In the genomic region with DNA sequence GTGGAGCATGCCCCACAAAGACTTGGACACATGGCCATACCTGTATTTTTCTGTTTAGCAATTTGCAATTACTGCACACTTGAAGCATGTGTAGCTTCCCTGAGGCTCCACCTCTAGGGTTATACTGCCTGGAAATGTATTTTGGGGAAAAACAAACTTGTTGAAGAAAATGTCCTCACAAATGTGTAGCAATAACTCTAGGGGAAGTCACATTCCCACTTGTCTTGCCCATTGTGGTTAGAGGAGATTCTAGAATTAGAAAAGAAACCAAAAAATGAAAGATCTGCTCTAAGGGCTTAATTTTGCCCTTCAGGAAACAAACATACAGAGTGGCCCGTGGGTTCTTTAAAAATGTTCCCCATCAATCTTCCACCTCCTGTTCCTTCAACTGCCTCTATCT, we compare ENCODE assay signal across 8 cellular contexts.
DNase-seq lines count a peak whose midpoint lies in the region; ATAC-seq, FAIRE-seq and TF ChIP-seq lines count a peak whose summit lies in the region.
"Not testable (repeated sequence)": the region's sequence is repeated elsewhere in the genome, so short reads cannot be mapped to it uniquely, and the experiment has no call there.

No MANE protein-coding gene starts in this region.

- DNase-seq in Caco-2; RWPE1 (ENCODE audit: low spot score); GM12878 (ENCODE audit: low read depth, low spot score); gastrocnemius medialis; vagina (ENCODE audit: extremely low spot score in 2 of 2): not testable (repeated sequence)
- DNase-seq in MM.1S (peak; percentile 11), fibroblast of pulmonary artery (ENCODE audit: low read depth) (peak; percentile 62)

- H3K9me3 ChIP-seq in Caco-2; MM.1S (replicated peaks; ENCODE audit: insufficient read depth, low read length); GM12878 (replicated peaks; ENCODE audit: control insufficient read depth, insufficient read depth, low read length); gastrocnemius medialis; vagina: not testable (repeated sequence)
- H3K9me3 ChIP-seq in mesodermal cell (ENCODE audit: control insufficient read depth, low read length) = peaks cover 19% of the 10 kb centered on the region

- not testable (repeated sequence) for TF ChIP-seq POLR2A in GM12878 (IDR thresholded peaks at IDR 0.05; ENCODE audit: low read depth, low read length); gastrocnemius medialis (IDR thresholded peaks at IDR 0.05); vagina (IDR thresholded peaks at IDR 0.05)

- RAD21 ChIA-PET in GM12878 (lab: Charles Lee; ENCODE audit: unreplicated experiment) = not testable (repeated sequence)

- H3K4me3 ChIP-seq in Caco-2 (ENCODE audit: low read depth, low read length); MM.1S (ENCODE audit: low read length); GM12878; fibroblast of pulmonary artery (replicated peaks; ENCODE audit: low read depth, low read length); mesodermal cell (ENCODE audit: extremely low read depth, insufficient read depth, low read length, poor library complexity, severe bottlenecking); gastrocnemius medialis; vagina: not testable (repeated sequence)

- not testable (repeated sequence) for H3K27ac ChIP-seq in MM.1S (ENCODE audit: low read length); GM12878 (ENCODE audit: control insufficient read depth, insufficient read depth)
- peak overlapping the region; percentile 91 for H3K27ac ChIP-seq in RWPE1
- H3K27ac ChIP-seq in mesodermal cell (ENCODE audit: low read depth, low read length, severe bottlenecking) = peak overlapping the region; percentile 69
- H3K27ac ChIP-seq in gastrocnemius medialis = peak overlapping the region in 2 of 4 donors; percentile 39 to 54
- peak overlapping the region; percentile 63 for H3K27ac ChIP-seq in vagina

- CTCF ChIA-PET in Caco-2 (lab: Charles Lee); RWPE1 (lab: Yijun Ruan, JAX): not testable (repeated sequence)
- CTCF ChIA-PET in GM12878 (lab: Yijun Ruan, JAX) = interaction anchor here (1.1 kb wide), 1 partner anchor 108 kb away, joined by 3 read pairs; no protein-coding TSS in a partner anchor

- H3K4me1 Mint-ChIP-seq in Caco-2 (ENCODE audit: low read depth, unreplicated experiment) = peaks cover 41% of the 10 kb centered on the region

- not testable (repeated sequence) for ATAC-seq in GM12878
- ATAC-seq in gastrocnemius medialis = peak; percentile 27 to 36

- H3K36me3 Mint-ChIP-seq in Caco-2 (ENCODE audit: insufficient read depth, unreplicated experiment) = not testable (repeated sequence)

- H2AFZ ChIP-seq in MM.1S (ENCODE audit: low read length) = peak overlapping the region; percentile 6; the same call in 1 of the 2 replicates
- H2AFZ ChIP-seq in GM12878 (ENCODE audit: control insufficient read depth, low read depth, low read length) = peak overlapping the region; percentile 23; the same call in 1 of the 2 replicates

- SMC1A ChIA-PET in GM12878 (lab: Charles Lee; ENCODE audit: uncharacterized antibody, unreplicated experiment) = interaction anchor here (0.9 kb wide), 1 partner anchor 10 kb away, joined by 3 read pairs; no protein-coding TSS in a partner anchor

- POLR2A ChIA-PET in Caco-2 (lab: Charles Lee); RWPE1 (lab: Yijun Ruan, JAX; ENCODE audit: low non-redundant PET); GM12878 (lab: Charles Lee): not testable (repeated sequence)

- H3K27me3 ChIP-seq in Caco-2 (replicated peaks; ENCODE audit: control insufficient read depth, insufficient read depth, low read length); MM.1S (replicated peaks; ENCODE audit: insufficient read depth, low read length); GM12878 (replicated peaks in 1 of 2; ENCODE audit: control insufficient read depth in 2 of 2, insufficient read depth in 2 of 2, low read length in 1 of 2); gastrocnemius medialis; vagina: not testable (repeated sequence)

- not testable (repeated sequence) for H3K9me3 Mint-ChIP-seq in Caco-2 (ENCODE audit: unreplicated experiment)

- H3K4me2 ChIP-seq in MM.1S (ENCODE audit: low read depth, low read length) = peak overlapping the region; percentile 36
- H3K4me2 ChIP-seq in GM12878 (ENCODE audit: control insufficient read depth, insufficient read depth) = not testable (repeated sequence)

- not testable (repeated sequence) for H3K27me3 Mint-ChIP-seq in Caco-2 (ENCODE audit: insufficient read depth, unreplicated experiment)

- in situ Hi-C loops in GM12878 (cut with MboI); gastrocnemius medialis (cut with MboI; ENCODE audit: low sequenced_read_pairs in 4 of 4): not testable (repeated sequence)

- H3K4me3 Mint-ChIP-seq in Caco-2 (ENCODE audit: unreplicated experiment) = peak overlapping the region; percentile 15

- not testable (repeated sequence) for H4K20me1 ChIP-seq in MM.1S (ENCODE audit: insufficient read depth, low read length); GM12878 (ENCODE audit: control insufficient read depth, insufficient read depth)

- FAIRE-seq in GM12878 (lab: Jason Lieb, UNC) = not testable (repeated sequence)

- intact Hi-C loops in Caco-2 (cut with micrococcal nuclease; ENCODE audit: unreplicated experiment) = loop anchor here (1.0 kb wide), 1 partner anchor 11 kb away; no protein-coding TSS in a partner anchor
- intact Hi-C loops in GM12878 (cut with micrococcal nuclease; ENCODE audit: unreplicated experiment); gastrocnemius medialis (cut with DNase I; ENCODE audit: low total_unique reads); vagina (cut with DNase I): not testable (repeated sequence)

- H3K9me2 ChIP-seq in MM.1S (replicated peaks; ENCODE audit: insufficient read depth, low read length) = not testable (repeated sequence)

- H3K79me2 ChIP-seq in MM.1S (ENCODE audit: low read length); GM12878 (ENCODE audit: control insufficient read depth, insufficient read depth, low read length): not testable (repeated sequence)

- not testable (repeated sequence) for TF ChIP-seq CTCF in Caco-2 (IDR thresholded peaks at IDR 0.05; ENCODE audit: insufficient read depth in 1 of 2, low read depth in 1 of 2, low read length in 1 of 2, severe bottlenecking in 1 of 2, unreplicated experiment in 1 of 2); MM.1S (IDR thresholded peaks at IDR 0.05; ENCODE audit: low read length); RWPE1 (conservative IDR thresholded peaks at IDR 0.05; ENCODE audit: low read depth); GM12878 (IDR thresholded peaks at IDR 0.05 in 2 of 3, conservative IDR thresholded peaks at IDR 0.05 in 1 of 3; ENCODE audit: control insufficient read depth in 2 of 3, extremely low read depth in 1 of 3, insufficient read depth in 1 of 3, low read depth in 3 of 3, low read length in 3 of 3); fibroblast of pulmonary artery (IDR thresholded peaks at IDR 0.05; ENCODE audit: low read length, missing control alignments); gastrocnemius medialis (IDR thresholded peaks at IDR 0.05 in 4 of 5, conservative IDR thresholded peaks at IDR 0.05 in 1 of 5); vagina (IDR thresholded peaks at IDR 0.05)

- TF ChIP-seq EP300 in GM12878 (IDR thresholded peaks at IDR 0.05; ENCODE audit: borderline replicate concordance in 1 of 2, control insufficient read depth in 1 of 2, low read depth in 2 of 2, low read length in 2 of 2) = not testable (repeated sequence)

- not testable (repeated sequence) for H3K9ac ChIP-seq in MM.1S (ENCODE audit: low read length); GM12878 (ENCODE audit: control insufficient read depth, insufficient read depth, low read length)

- TSS peak; percentile 85 for BruUV-seq in Caco-2 (replicated peaks; lab: Mats Ljungman, UMichigan)
- BruUV-seq in GM12878 (replicated peaks; lab: Mats Ljungman, UMichigan) = not testable (repeated sequence)

- WGBS in GM12878 (ENCODE audit: insufficient coverage, insufficient replicate concordance, low lambda C conversion rate, missing lambda C conversion rate) = 6% methylated on average over 1 of the region's 1 CpG
- 100% methylated on average over 1 of the region's 1 CpG; no CpG with 5 or more reads in 1 of the 2 experiments for WGBS in mesodermal cell (ENCODE audit: insufficient coverage in 2 of 2), 2 experiments

- peaks cover 40% of the 10 kb centered on the region for H3K4me1 ChIP-seq in Caco-2
- H3K4me1 ChIP-seq in MM.1S (ENCODE audit: low read length) = peaks cover 16% of the 10 kb centered on the region
- H3K4me1 ChIP-seq in GM12878 (ENCODE audit: control insufficient read depth, insufficient read depth, low read length) = not testable (repeated sequence)
- peaks cover 68% of the 10 kb centered on the region for H3K4me1 ChIP-seq in mesodermal cell (ENCODE audit: control insufficient read depth, insufficient read depth, low read length, poor library complexity, severe bottlenecking)
- H3K4me1 ChIP-seq in gastrocnemius medialis = peaks cover 5 to 14% of the 10 kb centered on the region in 2 donors
- peaks cover 16% of the 10 kb centered on the region for H3K4me1 ChIP-seq in vagina

- TF ChIP-seq RAD21 in GM12878 (IDR thresholded peaks at IDR 0.05; ENCODE audit: insufficient read depth, low read depth, low read length) = not testable (repeated sequence)

- not testable (repeated sequence) for H3F3A ChIP-seq in MM.1S (ENCODE audit: insufficient read depth, low read length)

- H3K27ac Mint-ChIP-seq in Caco-2 (ENCODE audit: unreplicated experiment) = peak overlapping the region; percentile 43

- H3K36me3 ChIP-seq in Caco-2 (ENCODE audit: control insufficient read depth, insufficient read depth, low read length); MM.1S (replicated peaks; ENCODE audit: insufficient read depth, low read length); GM12878 (ENCODE audit: control insufficient read depth in 2 of 2, insufficient read depth in 2 of 2, low read length in 1 of 2); mesodermal cell (ENCODE audit: control insufficient read depth, insufficient read depth, low read length); gastrocnemius medialis; vagina: not testable (repeated sequence)
